In genomic region chr16:71746442-71747046, GRCh38 we compare ENCODE assay signal across 8 cellular contexts. TPM values are rescaled to one million over a fixed set of nuclear protein-coding genes. Genes with fewer than 3 reads are reported as not detected.
DNase-seq lines count a peak whose midpoint lies in the region; ATAC-seq, FAIRE-seq and TF ChIP-seq lines count a peak whose summit lies in the region.

No MANE protein-coding gene starts in this region.

- H3K36me3 ChIP-seq in brain microvascular endothelial cell (replicated peaks) (peaks cover 59% of the 10 kb centered on the region), HepG2 (replicated peaks in 1 of 2; ENCODE audit: control insufficient read depth in 1 of 2, insufficient read depth in 2 of 2, low read length in 2 of 2) (peaks cover 24 to 77% of the 10 kb centered on the region in 2 experiments), neuronal stem cell (replicated peaks in 1 of 2; ENCODE audit: control insufficient read depth in 2 of 2, insufficient read depth in 2 of 2, low read length in 2 of 2) (peaks cover 12 to 95% of the 10 kb centered on the region in 2 donors)

- no peak for FAIRE-seq in HepG2 (lab: Jason Lieb, UNC)

- H2AFZ ChIP-seq in HepG2 (ENCODE audit: low read length) (no peak overlapping the region), neuronal stem cell (ENCODE audit: low read length) (no peak overlapping the region)

- no peak for TF ChIP-seq POLR2A in HepG2 (IDR thresholded peaks at IDR 0.05; ENCODE audit: insufficient read depth in 1 of 2, low read depth in 2 of 2, low read length in 2 of 2)

- H4K8ac ChIP-seq in neuronal stem cell (ENCODE audit: low read depth, low read length), result no peak overlapping the region

- in situ Hi-C loops in brain microvascular endothelial cell (cut with HindIII; ENCODE audit: low pct_ligation_motif_present, low sequenced_read_pairs), result no loop called here
- in situ Hi-C loops in HepG2 (cut with HindIII; ENCODE audit: extremely low pct_ligation_motif_present, low pct_unique_long_range_greater_than_20kb), result no loop called here

- H3K23ac ChIP-seq in neuronal stem cell (ENCODE audit: low read depth, low read length, poor library complexity), result no peak overlapping the region

- H3K9me3 ChIP-seq in HepG2 (ENCODE audit: low read length), result no peaks in the 10 kb centered on the region
- no peaks in the 10 kb centered on the region for H3K9me3 ChIP-seq in neuronal stem cell (replicated peaks in 1 of 2; ENCODE audit: control insufficient read depth in 2 of 2, insufficient read depth in 1 of 2, low read depth in 1 of 2, low read length in 2 of 2)

- no peak overlapping the region for H2BK5ac ChIP-seq in neuronal stem cell (ENCODE audit: low read length)

- no peak overlapping the region for H3K4me2 ChIP-seq in HepG2 (ENCODE audit: low read depth, low read length)
- no peak overlapping the region for H3K4me2 ChIP-seq in neuronal stem cell (ENCODE audit: insufficient read depth, low read length, poor library complexity, severe bottlenecking)

- POLR2A ChIA-PET in GM10248 (lab: Yijun Ruan, JAX), result no interaction called here
- POLR2A ChIA-PET in HepG2 (lab: Yijun Ruan, JAX), result no interaction called here

- TF ChIP-seq RAD21 in HepG2 (CRISPR knock-in tag; IDR thresholded peaks at IDR 0.05), result peak; percentile 32; the same call in 1 of the 2 replicates

- CTCF ChIA-PET in GM10248 (lab: Yijun Ruan, JAX), result no interaction called here
- CTCF ChIA-PET in HepG2 (lab: Yijun Ruan, JAX; ENCODE audit: low intra/inter-chr PET ratio, low total read pairs), result interaction anchor here (1.3 kb wide), 1 partner anchor 76 kb away, joined by 3 read pairs; no protein-coding TSS in a partner anchor

- BruUV-seq in HepG2 (replicated peaks; lab: Mats Ljungman, UMichigan), result TSS peak; percentile 9

- H3K27me3 ChIP-seq in brain microvascular endothelial cell (replicated peaks) (no peaks in the 10 kb centered on the region), HepG2 (ENCODE audit: control insufficient read depth in 1 of 2, insufficient read depth in 2 of 2, low read length in 2 of 2) (no peaks in the 10 kb centered on the region), neuronal stem cell (ENCODE audit: control insufficient read depth in 3 of 3, insufficient read depth in 3 of 3, low read depth in 1 of 3, low read length in 3 of 3) (no peaks in the 10 kb centered on the region)

- H2BK15ac ChIP-seq in neuronal stem cell (ENCODE audit: low read length), result no peak overlapping the region

- H3K18ac ChIP-seq in neuronal stem cell (ENCODE audit: low read length), result no peak overlapping the region

- no peak overlapping the region for H3K9ac ChIP-seq in HepG2 (ENCODE audit: insufficient read depth, low read depth, low read length)
- no peak overlapping the region for H3K9ac ChIP-seq in neuronal stem cell (ENCODE audit: low read depth, low read length, poor library complexity)

- H2AK5ac ChIP-seq in neuronal stem cell (ENCODE audit: low read depth, low read length), result no peak overlapping the region

- H4K91ac ChIP-seq in neuronal stem cell (ENCODE audit: low read depth, low read length, poor library complexity), result no peak overlapping the region

- no peaks in the 10 kb centered on the region for H3K79me1 ChIP-seq in neuronal stem cell (ENCODE audit: low read depth, low read length)

- no peaks in the 10 kb centered on the region for H4K20me1 ChIP-seq in HepG2 (ENCODE audit: insufficient read depth, low read length)

- WGBS in HepG2 (ENCODE audit: low lambda C conversion rate), result 89% methylated on average over 7 of the region's 7 CpGs
- 100% methylated on average over 1 of the region's 7 CpGs; no CpG with 5 or more reads in 1 of the 2 donors for WGBS in neuronal stem cell (ENCODE audit: extremely low coverage in 2 of 2, insufficient read length in 2 of 2, insufficient replicate concordance in 1 of 2), 2 donors

- ATAC-seq in HepG2 (no peak), HG02973 (IDR thresholded peaks at IDR 0.05; ENCODE audit: unreplicated experiment) (no peak), GM19023 (IDR thresholded peaks at IDR 0.05; ENCODE audit: unreplicated experiment) (no peak)

- H3K14ac ChIP-seq in neuronal stem cell (ENCODE audit: low read length), result no peak overlapping the region

- intact Hi-C loops in HepG2 (cut with micrococcal nuclease; ENCODE audit: unreplicated experiment), result loop anchor here (1.0 to 2.0 kb wide), 2 partner anchors 97 to 124 kb away; no protein-coding TSS in a partner anchor

- no peak overlapping the region for H2BK120ac ChIP-seq in neuronal stem cell (ENCODE audit: low read depth, low read length)

- H2BK12ac ChIP-seq in neuronal stem cell (ENCODE audit: low read length), result no peak overlapping the region

- no peaks in the 10 kb centered on the region for H3K79me2 ChIP-seq in HepG2 (ENCODE audit: insufficient read depth, low read length)

- H3K27ac ChIP-seq in brain microvascular endothelial cell, result no peak overlapping the region
- no peak overlapping the region for H3K27ac ChIP-seq in HepG2 (ENCODE audit: extremely low read length, insufficient read depth, low read length)
- H3K27ac ChIP-seq in neuronal stem cell (replicated peaks; ENCODE audit: low read length), result no peak overlapping the region

- H3K4me3 ChIP-seq in AG10803 (ENCODE audit: low read length) (no peak overlapping the region), brain microvascular endothelial cell (ENCODE audit: low read depth, low read length) (no peak overlapping the region), HepG2 (replicated peaks in 1 of 3; ENCODE audit: insufficient read depth in 1 of 3, low read depth in 2 of 3, low read length in 3 of 3) (no peak overlapping the region), neuronal stem cell (ENCODE audit: low read length in 2 of 2) (no peak overlapping the region)

- no peak for TF ChIP-seq EP300 in HepG2 (IDR thresholded peaks at IDR 0.05; ENCODE audit: low read depth in 2 of 2, low read length in 2 of 2)
- no peak for TF ChIP-seq EP300 in HepG2 (CRISPR knock-in tag; IDR thresholded peaks at IDR 0.05; ENCODE audit: borderline replicate concordance)

- TF ChIP-seq CTCF in AG10803 (conservative IDR thresholded peaks at IDR 0.05; ENCODE audit: low read length) (peak; percentile 83), GM10248 (IDR thresholded peaks at IDR 0.05; ENCODE audit: control extremely low read depth, extremely low read depth, low read depth, missing control alignments) (peak; percentile 66), brain microvascular endothelial cell (IDR thresholded peaks at IDR 0.05; ENCODE audit: low read depth, low read length, missing control alignments) (peak; percentile 75), HepG2 (CRISPR knock-in tag; IDR thresholded peaks at IDR 0.05) (peak; percentile 73)

- DNase-seq in AG10803 (ENCODE audit: low read depth) (peak; percentile 50), GM10248 (ENCODE audit: extremely low spot score) (peak; percentile 59), NCI-H2227 treated with DMSO at 0.1 percent for 48 hours (lab: John Stamatoyannopoulos, UW) (peak; percentile 13), brain microvascular endothelial cell (peak; percentile 37), HepG2 (ENCODE audit: low spot score) (peak; percentile 51), neuronal stem cell (ENCODE audit: low spot score) (no peak)

- H3K4me1 ChIP-seq in HepG2 (ENCODE audit: insufficient read depth, low read length), result no peaks in the 10 kb centered on the region
- no peaks in the 10 kb centered on the region for H3K4me1 ChIP-seq in neuronal stem cell (ENCODE audit: control insufficient read depth in 2 of 2, insufficient read depth in 1 of 2, low read depth in 1 of 2, low read length in 2 of 2)

- no peak overlapping the region for H3K4ac ChIP-seq in neuronal stem cell (ENCODE audit: low read length)

TF ChIP-seq in HepG2, 621 proteins besides CTCF, POLR2A, EP300 and RAD21 (continues in another document):
- TF ChIP-seq SIN3B (IDR thresholded peaks at IDR 0.05; ENCODE audit: low read length), result no peak
- no peak for TF ChIP-seq CREB1 (IDR thresholded peaks at IDR 0.05)
- TF ChIP-seq CREB1 (CRISPR knock-in tag; IDR thresholded peaks at IDR 0.05), result 0 out of 2 replicates have a peak, but pooled peaks have one; percentile 27
- TF ChIP-seq FOXP1 (IDR thresholded peaks at IDR 0.05), result no peak
- TF ChIP-seq FOXP1 (CRISPR knock-in tag; IDR thresholded peaks at IDR 0.05), result no peak
- no peak for TF ChIP-seq ZNF841 (CRISPR knock-in tag; IDR thresholded peaks at IDR 0.05; ENCODE audit: borderline replicate concordance)
- peak; percentile 74 for TF ChIP-seq STAG1 (CRISPR knock-in tag; IDR thresholded peaks at IDR 0.05)
- TF ChIP-seq FOXC1 (CRISPR knock-in tag; IDR thresholded peaks at IDR 0.05; ENCODE audit: borderline replicate concordance), result no peak
- TF ChIP-seq NFYC (CRISPR knock-in tag; IDR thresholded peaks at IDR 0.05), result 0 out of 2 replicates have a peak, but pooled peaks have one; percentile 9
- peak; percentile 56 for TF ChIP-seq SMC3 (IDR thresholded peaks at IDR 0.05; ENCODE audit: low read length)

RNA-seq across cellular contexts. Expression of gene PHLPP2, which starts 22.0 kb away (rescaled TPM):
- total RNA-seq in HepG2 (2016; rRNA removed; fragmentation: Illumina TruSeq; extraction: Trizol), result 8.9 and 9.6 TPM in 2 replicates
- 11.8 and 13.6 TPM in 2 replicates for total RNA-seq in HepG2 (2016; cell fraction: cytosol; rRNA removed; fragmentation: Illumina TruSeq; extraction: Trizol; ENCODE audit: low read depth)
- total RNA-seq in HepG2 (2016; cell fraction: insoluble cytoplasmic fraction; rRNA removed; fragmentation: Illumina TruSeq; extraction: Trizol), result 8.2 and 9.0 TPM in 2 replicates
- total RNA-seq in HepG2 (2016; cell fraction: membrane; rRNA removed; fragmentation: Illumina TruSeq; extraction: Trizol), result 7.0 and 7.7 TPM in 2 replicates
- 10.5 and 11.4 TPM in 2 replicates for total RNA-seq in HepG2 (2016; cell fraction: nucleus; rRNA removed; fragmentation: Illumina TruSeq; extraction: Trizol)
- 8.9 and 13.8 TPM in 2 replicates for polyA plus RNA-seq in HepG2 (2011; rRNA removed)
- 6.1 and 9.0 TPM in 2 replicates for polyA plus RNA-seq in HepG2 (2011; cell fraction: cytosol; rRNA removed)
- 10.8 and 14.3 TPM in 2 replicates for polyA plus RNA-seq in HepG2 (2011; cell fraction: nucleus; rRNA removed)
- polyA plus RNA-seq in HepG2 (2012), result 5.4 and 5.8 TPM in 2 replicates
- 0.49 and 0.51 TPM in 2 replicates for polyA plus RNA-seq in HepG2 (2016; cell fraction: cytosol; fragmentation: Illumina TruSeq; extraction: Trizol; ENCODE audit: low read depth)
- 4.9 and 5.3 TPM in 2 replicates for polyA plus RNA-seq in HepG2 (2016; cell fraction: insoluble cytoplasmic fraction; fragmentation: Illumina TruSeq; extraction: Trizol; ENCODE audit: low read depth)
- 0.70 and 0.99 TPM in 2 replicates for polyA plus RNA-seq in HepG2 (2016; cell fraction: membrane; fragmentation: Illumina TruSeq; extraction: Trizol; ENCODE audit: low read depth)
- polyA plus RNA-seq in HepG2 (2016; cell fraction: nucleus; fragmentation: Illumina TruSeq; extraction: Trizol; ENCODE audit: insufficient read depth, low read depth), result 10.8 and 11.1 TPM in 2 replicates
- 27.4 and 35.4 TPM in 2 replicates for polyA minus RNA-seq in HepG2 (2011; rRNA and poly(A)+ RNA removed; ENCODE audit: low replicate concordance)
- polyA minus RNA-seq in HepG2 (2011; cell fraction: cytosol; rRNA and poly(A)+ RNA removed), result 14.7 and 18.3 TPM in 2 replicates
- 23.0 and 30.5 TPM in 2 replicates for polyA minus RNA-seq in HepG2 (2011; cell fraction: nucleus; rRNA and poly(A)+ RNA removed)
- polyA plus RNA-seq in neuronal stem cell (2013, experiment 1 of 2), result 4.9 TPM
- 5.8 TPM for polyA plus RNA-seq in neuronal stem cell (2013, experiment 2 of 2)
